ENCODE assay signal across 2 cellular contexts in the genomic region with DNA sequence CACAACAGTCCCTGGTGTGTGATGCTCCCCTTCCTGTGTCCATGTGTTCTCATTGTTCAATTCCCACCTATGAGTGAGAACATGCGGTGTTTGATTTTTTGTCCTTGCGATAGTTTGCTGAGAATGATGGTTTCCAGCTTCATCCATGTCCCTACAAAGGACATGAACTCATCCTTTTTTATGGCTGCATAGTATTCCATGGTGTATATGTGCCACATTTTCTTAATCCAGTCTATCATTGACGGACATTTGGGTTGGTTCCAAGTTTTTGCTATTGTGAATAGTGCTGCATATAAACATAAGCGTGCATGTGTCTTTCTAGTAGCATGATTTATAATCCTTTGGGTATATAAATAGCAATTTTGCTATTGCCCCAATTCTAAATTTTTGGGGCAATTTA. TPM values are rescaled to one million over a fixed set of nuclear protein-coding genes. Genes with fewer than 3 reads are reported as not detected.
DNase-seq lines count a peak whose midpoint lies in the region; ATAC-seq and TF ChIP-seq lines count a peak whose summit lies in the region.
"Not testable (repeated sequence)": the region's sequence is repeated elsewhere in the genome, so short reads cannot be mapped to it uniquely, and the experiment has no call there.

No MANE protein-coding gene starts in this region.

- not testable (repeated sequence) for H3K4me3 ChIP-seq in HEK293 (ENCODE audit: low read depth, low read length)

- ATAC-seq in foreskin keratinocyte = peak; percentile 42

- not testable (repeated sequence) for H3K27ac ChIP-seq in HEK293 (ENCODE audit: extremely low read depth, low read depth, low read length); foreskin keratinocyte

- H3K36me3 ChIP-seq in HEK293 (ENCODE audit: control insufficient read depth in 2 of 2, insufficient read depth in 1 of 2, low read length in 2 of 2) = not testable (repeated sequence)

- POLR2A ChIA-PET in HEK293 (lab: Yijun Ruan, JAX) = not testable (repeated sequence)

- not testable (repeated sequence) for H3K9me3 ChIP-seq in HEK293 (ENCODE audit: control insufficient read depth, insufficient read depth, low read depth, low read length)

- TF ChIP-seq CTCF in HEK293 (tag by site-specific recombination; IDR thresholded peaks at IDR 0.05); foreskin keratinocyte (conservative IDR thresholded peaks at IDR 0.05): not testable (repeated sequence)

- CTCF ChIA-PET in HEK293 (lab: Yijun Ruan, JAX) = not testable (repeated sequence)

- not testable (repeated sequence) for H3K4me1 ChIP-seq in HEK293 (ENCODE audit: control insufficient read depth, insufficient read depth, low read length); foreskin keratinocyte

- not testable (repeated sequence) for DNase-seq in foreskin keratinocyte

- not testable (repeated sequence) for H3K27me3 ChIP-seq in foreskin keratinocyte

TF ChIP-seq in HEK293, 187 proteins besides CTCF, POLR2A, EP300 and RAD21:
- peak; percentile 91 for TF ChIP-seq ZNF146 (tag by site-specific recombination; IDR thresholded peaks at IDR 0.05)
- TF ChIP-seq, protein P1, sequence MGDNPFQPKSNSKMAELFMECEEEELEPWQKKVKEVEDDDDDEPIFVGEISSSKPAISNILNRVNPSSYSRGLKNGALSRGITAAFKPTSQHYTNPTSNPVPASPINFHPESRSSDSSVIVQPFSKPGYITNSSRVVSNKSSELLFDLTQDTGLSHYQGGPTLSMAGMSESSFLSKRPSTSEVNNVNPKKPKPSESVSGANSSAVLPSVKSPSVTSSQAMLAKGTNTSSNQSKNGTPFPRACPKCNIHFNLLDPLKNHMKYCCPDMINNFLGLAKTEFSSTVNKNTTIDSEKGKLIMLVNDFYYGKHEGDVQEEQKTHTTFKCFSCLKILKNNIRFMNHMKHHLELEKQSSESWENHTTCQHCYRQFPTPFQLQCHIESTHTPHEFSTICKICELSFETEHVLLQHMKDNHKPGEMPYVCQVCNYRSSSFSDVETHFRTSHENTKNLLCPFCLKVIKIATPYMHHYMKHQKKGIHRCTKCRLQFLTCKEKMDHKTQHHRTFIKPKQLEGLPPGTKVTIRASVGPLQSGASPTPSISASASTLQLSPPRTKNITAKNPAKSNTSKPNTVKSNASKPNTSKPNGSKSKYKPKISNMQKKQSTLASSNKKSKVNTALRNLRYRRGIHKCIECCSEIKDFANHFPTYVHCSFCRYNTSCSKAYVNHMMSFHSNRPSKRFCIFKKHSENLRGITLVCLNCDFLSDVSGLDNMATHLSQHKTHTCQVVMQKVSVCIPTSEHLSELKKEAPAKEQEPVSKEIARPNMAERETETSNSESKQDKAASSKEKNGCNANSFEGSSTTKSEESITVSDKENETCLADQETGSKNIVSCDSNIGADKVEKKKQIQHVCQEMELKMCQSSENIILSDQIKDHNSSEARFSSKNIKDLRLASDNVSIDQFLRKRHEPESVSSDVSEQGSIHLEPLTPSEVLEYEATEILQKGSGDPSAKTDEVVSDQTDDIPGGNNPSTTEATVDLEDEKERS (tag by site-specific recombination; IDR thresholded peaks at IDR 0.05) = 0 out of 2 replicates have a peak, but pooled peaks have one; percentile 26

RNA-seq across cellular contexts. Expression of a gene that starts 19.6 kb away (rescaled TPM):
- total RNA-seq in foreskin keratinocyte = 0.60 and 1.1 TPM in 2 replicates
- polyA plus RNA-seq in foreskin keratinocyte = 0.10 and 0.20 TPM in 2 replicates
